8 cellular contexts compared by ENCODE assay signal in genomic region chrX:135985123-135985973, GRCh38. TPM values are rescaled to one million over a fixed set of nuclear protein-coding genes. Genes with fewer than 3 reads are reported as not detected.
DNase-seq lines count a peak whose midpoint lies in the region; ATAC-seq and TF ChIP-seq lines count a peak whose summit lies in the region.

Gene SLC9A6, plus strand, starts transcription at chrX:135985435. Its CDS starts 224 bp downstream, at chrX:135985659.

- DNase-seq in EL (peak; percentile 64), LHCN-M2 (ENCODE audit: low read depth) (peak; percentile 54), SK-MEL-5 (ENCODE audit: low read depth, low spot score) (peak; percentile 71), glutamatergic neuron (peak; percentile 79), osteoblast (ENCODE audit: insufficient read length, low spot score, missing footprints) (peak; percentile 82)
- DNase-seq in activated naive CD4-positive, alpha-beta T cell treated with anti-CD3 and anti-CD28 coated beads, Interleukin-2, amount 50 U/mL, for 16 hours, result peak; percentile 70

- peaks cover 8% of the 10 kb centered on the region for H3K79me2 ChIP-seq in osteoblast (ENCODE audit: insufficient read depth, low read length)

- no peaks in the 10 kb centered on the region for H4K20me1 ChIP-seq in osteoblast (ENCODE audit: insufficient read depth, low read length)

- WGBS in thymus, result 1% methylated on average over 67 of the region's 69 CpGs

- no peaks in the 10 kb centered on the region for H3K27me3 Mint-ChIP-seq in glutamatergic neuron (ENCODE audit: unreplicated experiment)

- H3K36me3 Mint-ChIP-seq in glutamatergic neuron (ENCODE audit: unreplicated experiment), result no peaks in the 10 kb centered on the region

- no peaks in the 10 kb centered on the region for H3K4me1 Mint-ChIP-seq in glutamatergic neuron (ENCODE audit: low read depth, unreplicated experiment)

- peak within 1 kb of the TSS; percentile 85 for H3K4me3 Mint-ChIP-seq in glutamatergic neuron (ENCODE audit: unreplicated experiment)

- H3K4me2 ChIP-seq in osteoblast (ENCODE audit: insufficient read depth, low read length), result peak within 1 kb of the TSS; percentile 72

- H3K4me1 ChIP-seq in osteoblast (ENCODE audit: insufficient read depth, low read length) (no peaks in the 10 kb centered on the region), thymus (ENCODE audit: control insufficient read depth, insufficient read depth, low read length) (peaks cover 3% of the 10 kb centered on the region)

- peak; percentile 97 for ATAC-seq in GM21737 (IDR thresholded peaks at IDR 0.05; ENCODE audit: unreplicated experiment)

- H3K36me3 ChIP-seq in osteoblast (ENCODE audit: insufficient read depth, low read length) (no peaks in the 10 kb centered on the region), thymus (ENCODE audit: control insufficient read depth, insufficient read depth) (no peaks in the 10 kb centered on the region)

- in situ Hi-C loops in SK-MEL-5 (cut with HindIII; ENCODE audit: low pct_unique_long_range_greater_than_20kb, low sequenced_read_pairs), result no loop called here

- H2AFZ ChIP-seq in osteoblast (ENCODE audit: low read length), result peak within 1 kb of the TSS; percentile 90

- peak within 1 kb of the TSS; percentile 53 for H3K27ac Mint-ChIP-seq in glutamatergic neuron (ENCODE audit: unreplicated experiment)

- H3K27ac ChIP-seq in osteoblast (ENCODE audit: low read depth, low read length), result peak within 1 kb of the TSS; percentile 15
- H3K27ac ChIP-seq in thymus (ENCODE audit: low read depth), result peak within 1 kb of the TSS; percentile 89

- H3K9me3 ChIP-seq in osteoblast (ENCODE audit: low read depth, low read length) (no peaks in the 10 kb centered on the region), thymus (ENCODE audit: control insufficient read depth) (no peaks in the 10 kb centered on the region)

- H3K9me3 Mint-ChIP-seq in glutamatergic neuron (ENCODE audit: unreplicated experiment), result peaks cover 5% of the 10 kb centered on the region

- H3K27me3 ChIP-seq in osteoblast (ENCODE audit: insufficient read depth, low read length) (no peaks in the 10 kb centered on the region), thymus (ENCODE audit: control insufficient read depth, insufficient read depth) (no peaks in the 10 kb centered on the region)

- H3K4me3 ChIP-seq in osteoblast (ENCODE audit: insufficient read depth, low read length) (peak within 1 kb of the TSS; percentile 81), thymus (ENCODE audit: low read length) (peak within 1 kb of the TSS; percentile 78)

- TF ChIP-seq CTCF in glutamatergic neuron (IDR thresholded peaks at IDR 0.05; ENCODE audit: partially characterized antibody, unreplicated experiment) (no peak), osteoblast (IDR thresholded peaks at IDR 0.05; ENCODE audit: extremely low read depth, low read depth, low read length) (no peak)

RNA-seq across cellular contexts. Expression of gene SLC9A6, which starts in this region (rescaled TPM):
- total RNA-seq in LHCN-M2 (2014; rRNA removed) (18.7 and 23.6 TPM in 2 replicates), glutamatergic neuron (ENCODE audit: unreplicated experiment) (15.5 TPM), osteoblast (19.4 and 21.0 TPM in 2 replicates)
- 5.3 TPM for polyA plus RNA-seq in LHCN-M2 (2012)
- 17.7 and 18.7 TPM in 2 replicates for total RNA-seq in SK-MEL-5 (2014; rRNA removed; shearing (Covaris generic))
- 13.9 and 16.7 TPM in 2 replicates for polyA plus RNA-seq in SK-MEL-5 (2015; cell fraction: cytosol; rRNA removed)
- polyA plus RNA-seq in SK-MEL-5 (2015; cell fraction: nucleus; rRNA removed), result 10.9 and 12.7 TPM in 2 replicates
- polyA plus RNA-seq in thymus, result 12.6 TPM

Comparison
In these comparisons a context has a peak if more than half of its experiments do, and no peak if none do; other contexts are left out.
1. Peak in every context shown above with its lines: DNase-seq, ATAC-seq, H3K4me3 ChIP-seq and H3K27ac ChIP-seq.